In genomic region chr14:99728231-99728920, GRCh38 we compare ENCODE assay signal across 22 cellular contexts. TPM values are rescaled to one million over a fixed set of nuclear protein-coding genes. Genes with fewer than 3 reads are reported as not detected.
A peak's percentile ranks its signal among the peaks of the same experiment; 100 is the strongest.
DNase-seq lines count a peak whose midpoint lies in the region; ATAC-seq, FAIRE-seq and TF ChIP-seq lines count a peak whose summit lies in the region.
"Had no signal": no experiment of that assay in that cellular context is flagged by ENCODE, and none has a peak within 500 bp of the region (broad histone marks: within the 10 kb centered on the region; RNA-seq: fewer than 3 reads in every experiment).

No MANE protein-coding gene starts in this region.

- no peaks in the 10 kb centered on the region for H3K36me3 Mint-ChIP-seq in activated T-cell treated with anti-CD3 and anti-CD28 coated beads, Interleukin-2, amount 50 U/mL, for 4 hours (ENCODE audit: insufficient read depth)
- H3K36me3 Mint-ChIP-seq in WTC11, result no peaks in the 10 kb centered on the region

- H3K9me3 ChIP-seq in kidney (ENCODE audit: control insufficient read depth in 1 of 2, low read length in 2 of 2), result no peaks in the 10 kb centered on the region
- H3K9me3 ChIP-seq: transverse colon had no signal

- TF ChIP-seq CTCF in WTC11 (IDR thresholded peaks at IDR 0.05) (no peak), kidney (IDR thresholded peaks at IDR 0.05; ENCODE audit: borderline replicate concordance, extremely low read depth, insufficient read depth) (no peak)

- CTCF ChIA-PET in WTC11 (lab: Charles Lee), result interaction anchor here (1.1 kb wide), 1 partner anchor 44 kb away, joined by 4 read pairs; the partner anchor contains the start of gene CYP46A1

- intact Hi-C loops in kidney (cut with DNase I), result loop anchor here (5.0 kb wide), 1 partner anchor 159 kb away; no protein-coding TSS in a partner anchor

- H3K27ac ChIP-seq in kidney (ENCODE audit: low read depth in 2 of 2, low read length in 2 of 2), result no peak overlapping the region
- H3K27ac ChIP-seq: transverse colon had no signal

- no peak overlapping the region for H3K9ac ChIP-seq in kidney (ENCODE audit: low read length in 2 of 2)

- peaks cover 0 to 5% of the 10 kb centered on the region in 2 donors for H3K4me1 ChIP-seq in kidney (ENCODE audit: control insufficient read depth in 1 of 2, insufficient read depth in 1 of 2, low read depth in 1 of 2, low read length in 2 of 2)

- H3K4me1 Mint-ChIP-seq in activated T-cell treated with anti-CD3 and anti-CD28 coated beads, Interleukin-2, amount 50 U/mL, for 4 hours (ENCODE audit: low read depth), result peaks cover 2% of the 10 kb centered on the region
- 0 out of 2 replicates have a peak, but pooled peaks cover 2% of the 10 kb centered on the region for H3K4me1 Mint-ChIP-seq in WTC11
- H3K4me1 Mint-ChIP-seq: T-helper 17 cell had no signal

- FAIRE-seq in kidney (lab: Jason Lieb, UNC), result no peak
- FAIRE-seq in HTR-8/SVneo (lab: Jason Lieb, UNC), result no peak
- FAIRE-seq: GM12878, small intestine had no signal

- no peak for ATAC-seq in activated T-cell treated with anti-CD3 and anti-CD28 coated beads, Interleukin-2, amount 50 U/mL, for 4 hours
- ATAC-seq in WTC11 (no peak), HG02970 (IDR thresholded peaks at IDR 0.05; ENCODE audit: low FRiP score, unreplicated experiment) (no peak)
- no peak for ATAC-seq in stimulated activated naive CD8-positive, alpha-beta T cell treated with anti-CD3 and anti-CD28 coated beads, Interleukin-15, Interleukin-2, amounts not matched to agents 100 U/mL and 50 U/mL, for 24 hours
- ATAC-seq: GM12878, T-helper 17 cell had no signal

- H3K9me3 Mint-ChIP-seq in activated T-cell treated with anti-CD3 and anti-CD28 coated beads, Interleukin-2, amount 50 U/mL, for 4 hours, result no peaks in the 10 kb centered on the region
- H3K9me3 Mint-ChIP-seq in WTC11, result no peaks in the 10 kb centered on the region

- no peak overlapping the region for H3K27ac Mint-ChIP-seq in WTC11
- H3K27ac Mint-ChIP-seq: T-helper 17 cell had no signal

- POLR2A ChIA-PET in WTC11 (lab: Charles Lee), result no interaction called here

- no peaks in the 10 kb centered on the region for H3K36me3 ChIP-seq in kidney (ENCODE audit: control insufficient read depth in 1 of 2, insufficient read depth in 2 of 2, low read length in 2 of 2)
- H3K36me3 ChIP-seq: transverse colon had no signal

- peaks cover 40% of the 10 kb centered on the region for H3K27me3 Mint-ChIP-seq in activated T-cell treated with anti-CD3 and anti-CD28 coated beads, Interleukin-2, amount 50 U/mL, for 4 hours (ENCODE audit: low read depth)
- no peaks in the 10 kb centered on the region for H3K27me3 Mint-ChIP-seq in WTC11 (ENCODE audit: low read depth)

- H3K4me3 ChIP-seq in kidney (ENCODE audit: low read length in 2 of 2), result no peak overlapping the region
- H3K4me3 ChIP-seq: GM12878, transverse colon had no signal

- no peak overlapping the region for H3K4me3 Mint-ChIP-seq in activated T-cell treated with anti-CD3 and anti-CD28 coated beads, Interleukin-2, amount 50 U/mL, for 4 hours
- H3K4me3 Mint-ChIP-seq in WTC11, result no peak overlapping the region
- H3K4me3 Mint-ChIP-seq: T-helper 17 cell had no signal

- DNase-seq in activated T-cell treated with anti-CD3 and anti-CD28 coated beads, Interleukin-2, amount 50 U/mL, for 1 hour, result peak; percentile 8
- no peak for DNase-seq in activated T-cell treated with anti-CD3 and anti-CD28 coated beads, Interleukin-2, amount 50 U/mL, for 4 hours
- DNase-seq in WTC11 (ENCODE audit: low spot score) (peak; percentile 8), kidney (peak; percentile 68), HTR-8/SVneo (ENCODE audit: insufficient read length, low spot score) (no peak), GM19240 (ENCODE audit: insufficient read length, low spot score) (no peak)
- DNase-seq in stimulated activated naive CD8-positive, alpha-beta T cell treated with anti-CD3 and anti-CD28 coated beads, Interleukin-15, Interleukin-2, amounts not matched to agents 100 U/mL and 50 U/mL, for 24 hours, result peak; percentile 1
- DNase-seq: activated CD4-positive, alpha-beta T cell treated with anti-CD3 and anti-CD28 coated beads for 1 hour; C1 segment of cervical spinal cord; central memory CD4-positive, alpha-beta T cell; GDM1; hippocampal formation; kidney glomerular epithelial cell; NCI-H187 treated with DMSO at 0.1 percent for 48 hours; NCI-H446; SHP77 treated with DMSO at 0.1 percent for 48 hours; small intestine; transverse colon had no signal

TF ChIP-seq in WTC11, 78 proteins besides CTCF, POLR2A, EP300 and RAD21:
- TF ChIP-seq CBFB (CRISPR knock-in tag; IDR thresholded peaks at IDR 0.05; ENCODE audit: low read depth), result no peak
- no peak for TF ChIP-seq ATF1 (CRISPR knock-in tag; IDR thresholded peaks at IDR 0.05)
- TF ChIP-seq, protein P1, sequence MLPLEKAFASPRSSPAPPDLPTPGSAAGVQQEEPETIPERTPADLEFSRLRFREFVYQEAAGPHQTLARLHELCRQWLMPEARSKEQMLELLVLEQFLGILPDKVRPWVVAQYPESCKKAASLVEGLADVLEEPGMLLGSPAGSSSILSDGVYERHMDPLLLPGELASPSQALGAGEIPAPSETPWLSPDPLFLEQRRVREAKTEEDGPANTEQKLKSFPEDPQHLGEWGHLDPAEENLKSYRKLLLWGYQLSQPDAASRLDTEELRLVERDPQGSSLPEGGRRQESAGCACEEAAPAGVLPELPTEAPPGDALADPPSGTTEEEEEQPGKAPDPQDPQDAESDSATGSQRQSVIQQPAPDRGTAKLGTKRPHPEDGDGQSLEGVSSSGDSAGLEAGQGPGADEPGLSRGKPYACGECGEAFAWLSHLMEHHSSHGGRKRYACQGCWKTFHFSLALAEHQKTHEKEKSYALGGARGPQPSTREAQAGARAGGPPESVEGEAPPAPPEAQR (CRISPR knock-in tag; IDR thresholded peaks at IDR 0.05), result no peak
- no peak for TF ChIP-seq FOXJ3 (CRISPR knock-in tag; IDR thresholded peaks at IDR 0.05; ENCODE audit: borderline replicate concordance)
- TF ChIP-seq, protein P2, sequence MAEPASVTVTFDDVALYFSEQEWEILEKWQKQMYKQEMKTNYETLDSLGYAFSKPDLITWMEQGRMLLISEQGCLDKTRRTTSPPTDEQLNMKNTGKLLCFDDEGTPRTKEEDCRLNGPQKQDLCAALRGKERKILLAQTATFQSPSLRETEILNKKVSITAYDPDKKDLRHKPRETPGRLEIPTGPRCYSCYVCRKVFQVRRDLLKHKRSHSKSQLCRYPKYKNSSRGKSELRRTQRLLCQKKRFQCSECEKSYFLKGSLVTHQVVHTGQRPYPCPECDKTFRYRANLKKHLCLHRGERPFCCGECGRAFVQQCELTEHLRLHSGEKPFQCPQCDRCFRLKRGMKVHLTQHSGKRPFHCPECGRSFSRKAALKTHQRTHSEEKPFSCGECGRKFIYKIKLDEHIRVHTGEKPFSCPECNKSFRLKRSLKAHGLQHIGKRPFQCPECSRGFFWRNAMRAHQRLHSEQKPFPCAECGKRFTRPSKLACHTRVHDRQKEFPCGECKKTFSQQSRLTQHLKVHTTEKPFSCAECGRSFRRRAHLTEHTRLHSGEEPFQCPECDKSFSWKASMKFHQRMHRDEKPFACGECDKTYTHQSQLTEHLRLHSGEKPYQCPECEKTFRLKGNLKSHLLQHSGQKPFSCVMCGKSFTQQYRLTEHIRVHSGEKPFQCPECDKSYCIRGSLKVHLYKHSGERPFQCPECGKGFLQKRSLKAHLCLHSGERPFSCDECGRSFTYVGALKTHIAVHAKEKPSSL (CRISPR knock-in tag; conservative IDR thresholded peaks at IDR 0.05), result no peak
TF ChIP-seq in WTC11: peak in this region for 0.

RNA-seq across cellular contexts. Expression of gene CYP46A1, which starts 44.3 kb away (rescaled TPM):
- under 1 TPM; 0.08 to 0.32 (median 0.14) TPM for total RNA-seq in activated T-cell treated with anti-CD3 and anti-CD28 coated beads, Interleukin-2, amount 50 U/mL, for 4 hours
- total RNA-seq in WTC11 (2021) (0.57 to 0.77 TPM (median 0.73 TPM) in 3 replicates), kidney (0.82 TPM)
- 2.5 TPM for polyA plus RNA-seq in kidney (ENCODE audit: insufficient read depth, low read depth, low replicate concordance)
- total RNA-seq: A673, GM12878 had no signal

Comparison
In these comparisons a context has a peak if more than half of its experiments do, and no peak if none do; other contexts are left out.
1. DNase-seq: peak in activated T-cell treated with anti-CD3 and anti-CD28 coated beads, Interleukin-2, amount 50 U/mL, for 1 hour (single experiment), WTC11 (single experiment), kidney (single experiment) and stimulated activated naive CD8-positive, alpha-beta T cell treated with anti-CD3 and anti-CD28 coated beads, Interleukin-15, Interleukin-2, amounts not matched to agents 100 U/mL and 50 U/mL, for 24 hours (single experiment); none in activated T-cell treated with anti-CD3 and anti-CD28 coated beads, Interleukin-2, amount 50 U/mL, for 4 hours (single experiment), HTR-8/SVneo (single experiment) and GM19240 (single experiment).